ENCODE assay signal across 16 cellular contexts in the genomic region with DNA sequence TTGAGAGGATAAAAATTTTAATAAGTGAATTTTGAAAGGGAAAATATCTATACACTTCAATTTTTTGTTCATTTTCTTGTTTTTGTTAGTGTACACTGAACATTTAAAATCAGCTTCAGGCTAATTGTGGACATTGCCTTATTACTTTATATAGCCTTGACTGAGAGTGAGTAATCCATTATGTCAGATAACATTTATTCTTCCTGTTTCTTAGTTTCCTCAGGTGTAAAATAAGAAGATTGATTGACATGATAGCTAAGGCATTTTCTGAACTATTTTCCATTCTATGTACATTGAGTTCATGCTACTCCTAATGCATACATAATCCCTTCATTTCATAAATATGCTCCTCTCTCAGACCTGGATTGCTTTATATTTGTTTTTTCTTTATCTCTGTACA.
DNase-seq lines count a peak whose midpoint lies in the region; ATAC-seq, FAIRE-seq and TF ChIP-seq lines count a peak whose summit lies in the region.
"Had no signal": no experiment of that assay in that cellular context is flagged by ENCODE, and none has a peak within 500 bp of the region (broad histone marks: within the 10 kb centered on the region; RNA-seq: fewer than 3 reads in every experiment).

No MANE protein-coding gene starts in this region.

- H3K9me2 ChIP-seq in MM.1S (replicated peaks; ENCODE audit: insufficient read depth, low read length) (no peaks in the 10 kb centered on the region), neural cell (ENCODE audit: insufficient read depth, low read length) (no peaks in the 10 kb centered on the region)

- H3K9ac ChIP-seq in MM.1S (ENCODE audit: low read length) (no peak overlapping the region; the same call in 1 of the 2 replicates), neural cell (ENCODE audit: low read length) (peak overlapping the region; percentile 22)

- no peaks in the 10 kb centered on the region for H4K20me1 ChIP-seq in MM.1S (ENCODE audit: insufficient read depth, low read length)
- H4K20me1 ChIP-seq in neural cell (ENCODE audit: insufficient read depth), result no peaks in the 10 kb centered on the region

- peaks cover 22% of the 10 kb centered on the region for H3K4me1 ChIP-seq in MM.1S (ENCODE audit: low read length)

- ATAC-seq in GM21786 (IDR thresholded peaks at IDR 0.05; ENCODE audit: unreplicated experiment), result peak; percentile 1
- no peak for ATAC-seq in GM18907 (IDR thresholded peaks at IDR 0.05; ENCODE audit: unreplicated experiment)
- ATAC-seq: GM23338, HepG2 had no signal

- no peaks in the 10 kb centered on the region for H3K9me3 ChIP-seq in MM.1S (replicated peaks; ENCODE audit: insufficient read depth, low read length)
- H3K9me3 ChIP-seq in neural cell (ENCODE audit: low read length), result no peaks in the 10 kb centered on the region

- H3K4me3 ChIP-seq in MM.1S (ENCODE audit: low read length), result peak overlapping the region; percentile 46; the same call in 1 of the 2 replicates
- peak overlapping the region; percentile 26 for H3K4me3 ChIP-seq in neural cell (ENCODE audit: low read length)
- H3K4me3 ChIP-seq: GM23338 had no signal

- H3K27ac ChIP-seq in MM.1S (ENCODE audit: low read length) (peak overlapping the region; percentile 70; the same call in 1 of the 2 replicates), neural cell (ENCODE audit: low read length) (peak overlapping the region; percentile 83)
- H3K27ac ChIP-seq: 22Rv1 had no signal

- TF ChIP-seq CTCF in MM.1S (IDR thresholded peaks at IDR 0.05; ENCODE audit: low read length) (no peak), neural cell (IDR thresholded peaks at IDR 0.05; ENCODE audit: poor library complexity, severe bottlenecking) (no peak)

- H3K27me3 ChIP-seq in MM.1S (replicated peaks; ENCODE audit: insufficient read depth, low read length), result no peaks in the 10 kb centered on the region
- H3K27me3 ChIP-seq in neural cell (ENCODE audit: insufficient read depth, low read depth, low read length), result no peaks in the 10 kb centered on the region

- no peak for DNase-seq in MM.1S
- DNase-seq in OCI-M2 (lab: John Stamatoyannopoulos, UW; ENCODE audit: unreplicated experiment), result no peak
- DNase-seq in activated CD8-positive, alpha-beta memory T cell treated with anti-CD3 and anti-CD28 coated beads, Interleukin-2, amount 50 U/mL, for 4 hours, result no peak
- DNase-seq: C1 segment of cervical spinal cord; Calu3; CD4-positive, alpha-beta T cell; DMS 273 treated with DMSO at 0.1 percent for 48 hours; H7 had no signal

- peak; percentile 51 for TF ChIP-seq EP300 in neural cell (conservative IDR thresholded peaks at IDR 0.05; ENCODE audit: poor library complexity, severe bottlenecking)

- H3K4me2 ChIP-seq in MM.1S (ENCODE audit: low read depth, low read length), result peak overlapping the region; percentile 70
- H3K4me2 ChIP-seq in neural cell (ENCODE audit: low read length), result peak overlapping the region; percentile 50
- H3K4me2 ChIP-seq: GM23338 had no signal

- peaks cover 11% of the 10 kb centered on the region for H3F3A ChIP-seq in MM.1S (ENCODE audit: insufficient read depth, low read length)
- no peaks in the 10 kb centered on the region for H3F3A ChIP-seq in neural cell (ENCODE audit: insufficient read depth, low read length, poor library complexity, severe bottlenecking)

- peak; percentile 8 for TF ChIP-seq RAD21 in neural cell (conservative IDR thresholded peaks at IDR 0.05)

- H2AFZ ChIP-seq in MM.1S (ENCODE audit: low read length) (peak overlapping the region; percentile 47), neural cell (ENCODE audit: low read depth, low read length) (no peak overlapping the region)
- H2AFZ ChIP-seq: GM23338 had no signal

- FAIRE-seq in A204.1 (lab: Jason Lieb, UNC), result peak; percentile 34
- FAIRE-seq: HepG2, HTR-8/SVneo had no signal

- no peaks in the 10 kb centered on the region for H3K79me2 ChIP-seq in MM.1S (ENCODE audit: low read length)
- H3K79me2 ChIP-seq in neural cell (replicated peaks; ENCODE audit: insufficient read depth, low read length), result no peaks in the 10 kb centered on the region

- H3K36me3 ChIP-seq in MM.1S (replicated peaks; ENCODE audit: insufficient read depth, low read length) (no peaks in the 10 kb centered on the region), neural cell (ENCODE audit: insufficient read depth, low read length) (no peaks in the 10 kb centered on the region)

TF ChIP-seq in neural cell, 6 proteins besides CTCF, POLR2A, EP300 and RAD21:
- TF ChIP-seq POLR2AphosphoS5 (IDR thresholded peaks at IDR 0.05) (no peak), SMC3 (conservative IDR thresholded peaks at IDR 0.05; ENCODE audit: poor library complexity) (no peak), MXI1 (conservative IDR thresholded peaks at IDR 0.05; ENCODE audit: poor library complexity, severe bottlenecking) (no peak), TAF1 (IDR thresholded peaks at IDR 0.05; ENCODE audit: low read depth) (no peak), EZH2 (IDR thresholded peaks at IDR 0.05; ENCODE audit: borderline replicate concordance, insufficient read depth, low read length, poor library complexity, severe bottlenecking) (no peak)
- TF ChIP-seq, protein P1, sequence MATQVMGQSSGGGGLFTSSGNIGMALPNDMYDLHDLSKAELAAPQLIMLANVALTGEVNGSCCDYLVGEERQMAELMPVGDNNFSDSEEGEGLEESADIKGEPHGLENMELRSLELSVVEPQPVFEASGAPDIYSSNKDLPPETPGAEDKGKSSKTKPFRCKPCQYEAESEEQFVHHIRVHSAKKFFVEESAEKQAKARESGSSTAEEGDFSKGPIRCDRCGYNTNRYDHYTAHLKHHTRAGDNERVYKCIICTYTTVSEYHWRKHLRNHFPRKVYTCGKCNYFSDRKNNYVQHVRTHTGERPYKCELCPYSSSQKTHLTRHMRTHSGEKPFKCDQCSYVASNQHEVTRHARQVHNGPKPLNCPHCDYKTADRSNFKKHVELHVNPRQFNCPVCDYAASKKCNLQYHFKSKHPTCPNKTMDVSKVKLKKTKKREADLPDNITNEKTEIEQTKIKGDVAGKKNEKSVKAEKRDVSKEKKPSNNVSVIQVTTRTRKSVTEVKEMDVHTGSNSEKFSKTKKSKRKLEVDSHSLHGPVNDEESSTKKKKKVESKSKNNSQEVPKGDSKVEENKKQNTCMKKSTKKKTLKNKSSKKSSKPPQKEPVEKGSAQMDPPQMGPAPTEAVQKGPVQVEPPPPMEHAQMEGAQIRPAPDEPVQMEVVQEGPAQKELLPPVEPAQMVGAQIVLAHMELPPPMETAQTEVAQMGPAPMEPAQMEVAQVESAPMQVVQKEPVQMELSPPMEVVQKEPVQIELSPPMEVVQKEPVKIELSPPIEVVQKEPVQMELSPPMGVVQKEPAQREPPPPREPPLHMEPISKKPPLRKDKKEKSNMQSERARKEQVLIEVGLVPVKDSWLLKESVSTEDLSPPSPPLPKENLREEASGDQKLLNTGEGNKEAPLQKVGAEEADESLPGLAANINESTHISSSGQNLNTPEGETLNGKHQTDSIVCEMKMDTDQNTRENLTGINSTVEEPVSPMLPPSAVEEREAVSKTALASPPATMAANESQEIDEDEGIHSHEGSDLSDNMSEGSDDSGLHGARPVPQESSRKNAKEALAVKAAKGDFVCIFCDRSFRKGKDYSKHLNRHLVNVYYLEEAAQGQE (IDR thresholded peaks at IDR 0.05; ENCODE audit: borderline replicate concordance), result no peak
